Comparison of ENCODE assay signal across 1 cellular context in genomic region chr1:12525311-12526181, GRCh38.
TF ChIP-seq lines count a peak whose summit lies in the region.

No MANE protein-coding gene starts in this region.

TF ChIP-seq in HepG2, 621 proteins besides CTCF, POLR2A, EP300 and RAD21 (continued from another document and continues in another):
- TF ChIP-seq, protein P1, sequence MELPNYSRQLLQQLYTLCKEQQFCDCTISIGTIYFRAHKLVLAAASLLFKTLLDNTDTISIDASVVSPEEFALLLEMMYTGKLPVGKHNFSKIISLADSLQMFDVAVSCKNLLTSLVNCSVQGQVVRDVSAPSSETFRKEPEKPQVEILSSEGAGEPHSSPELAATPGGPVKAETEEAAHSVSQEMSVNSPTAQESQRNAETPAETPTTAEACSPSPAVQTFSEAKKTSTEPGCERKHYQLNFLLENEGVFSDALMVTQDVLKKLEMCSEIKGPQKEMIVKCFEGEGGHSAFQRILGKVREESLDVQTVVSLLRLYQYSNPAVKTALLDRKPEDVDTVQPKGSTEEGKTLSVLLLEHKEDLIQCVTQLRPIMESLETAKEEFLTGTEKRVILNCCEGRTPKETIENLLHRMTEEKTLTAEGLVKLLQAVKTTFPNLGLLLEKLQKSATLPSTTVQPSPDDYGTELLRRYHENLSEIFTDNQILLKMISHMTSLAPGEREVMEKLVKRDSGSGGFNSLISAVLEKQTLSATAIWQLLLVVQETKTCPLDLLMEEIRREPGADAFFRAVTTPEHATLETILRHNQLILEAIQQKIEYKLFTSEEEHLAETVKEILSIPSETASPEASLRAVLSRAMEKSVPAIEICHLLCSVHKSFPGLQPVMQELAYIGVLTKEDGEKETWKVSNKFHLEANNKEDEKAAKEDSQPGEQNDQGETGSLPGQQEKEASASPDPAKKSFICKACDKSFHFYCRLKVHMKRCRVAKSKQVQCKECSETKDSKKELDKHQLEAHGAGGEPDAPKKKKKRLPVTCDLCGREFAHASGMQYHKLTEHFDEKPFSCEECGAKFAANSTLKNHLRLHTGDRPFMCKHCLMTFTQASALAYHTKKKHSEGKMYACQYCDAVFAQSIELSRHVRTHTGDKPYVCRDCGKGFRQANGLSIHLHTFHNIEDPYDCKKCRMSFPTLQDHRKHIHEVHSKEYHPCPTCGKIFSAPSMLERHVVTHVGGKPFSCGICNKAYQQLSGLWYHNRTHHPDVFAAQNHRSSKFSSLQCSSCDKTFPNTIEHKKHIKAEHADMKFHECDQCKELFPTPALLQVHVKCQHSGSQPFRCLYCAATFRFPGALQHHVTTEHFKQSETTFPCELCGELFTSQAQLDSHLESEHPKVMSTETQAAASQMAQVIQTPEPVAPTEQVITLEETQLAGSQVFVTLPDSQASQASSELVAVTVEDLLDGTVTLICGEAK (IDR thresholded peaks at IDR 0.05) = no peak
- TF ChIP-seq, protein P1 (CRISPR knock-in tag; IDR thresholded peaks at IDR 0.05) = no peak; the same call in 1 of the 2 replicates
- TF ChIP-seq ZNF691 (CRISPR knock-in tag; IDR thresholded peaks at IDR 0.05; ENCODE audit: borderline replicate concordance, low read depth) (no peak), ZNF136 (CRISPR knock-in tag; IDR thresholded peaks at IDR 0.05; ENCODE audit: low read depth) (no peak), NFIC (IDR thresholded peaks at IDR 0.05; ENCODE audit: low read length) (peak; percentile 92), HES4 (CRISPR knock-in tag; IDR thresholded peaks at IDR 0.05; ENCODE audit: borderline replicate concordance) (no peak), ATRX (CRISPR knock-in tag; IDR thresholded peaks at IDR 0.05; ENCODE audit: borderline replicate concordance) (no peak), PCBP1 (IDR thresholded peaks at IDR 0.05; ENCODE audit: borderline replicate concordance, low read depth, low read length) (no peak), ZBTB7B (CRISPR knock-in tag; IDR thresholded peaks at IDR 0.05) (peak; percentile 94), BRD4 (CRISPR knock-in tag; IDR thresholded peaks at IDR 0.05) (peak; percentile 37; the same call in 1 of the 2 replicates), AHR (CRISPR knock-in tag; IDR thresholded peaks at IDR 0.05) (no peak), ASH2L (IDR thresholded peaks at IDR 0.05; ENCODE audit: insufficient read length, low read depth, low read length) (peak; percentile 98), ARNT (IDR thresholded peaks at IDR 0.05) (no peak), MED13 (CRISPR knock-in tag; IDR thresholded peaks at IDR 0.05) (no peak), HINFP (CRISPR knock-in tag; IDR thresholded peaks at IDR 0.05; ENCODE audit: low read depth) (no peak; the same call in 1 of the 2 replicates), ZNF460 (CRISPR knock-in tag; IDR thresholded peaks at IDR 0.05; ENCODE audit: borderline replicate concordance) (no peak; the same call in 1 of the 2 replicates), SIX4 (CRISPR knock-in tag; IDR thresholded peaks at IDR 0.05) (0 out of 2 replicates have a peak, but pooled peaks have one; percentile 50), YEATS4 (CRISPR knock-in tag; IDR thresholded peaks at IDR 0.05; ENCODE audit: borderline replicate concordance) (peak; percentile 57; the same call in 1 of the 2 replicates), JUNB (CRISPR knock-in tag; IDR thresholded peaks at IDR 0.05; ENCODE audit: borderline replicate concordance) (peak; percentile 57; the same call in 1 of the 2 replicates), TP53 (CRISPR knock-in tag; conservative IDR thresholded peaks at IDR 0.05) (no peak), PHF5A (CRISPR knock-in tag; IDR thresholded peaks at IDR 0.05; ENCODE audit: low read depth, unreplicated experiment) (no peak), ARNT2 (CRISPR knock-in tag; IDR thresholded peaks at IDR 0.05; ENCODE audit: low read depth) (no peak), TCF12 (IDR thresholded peaks at IDR 0.05) (no peak), TCF12 (CRISPR knock-in tag; IDR thresholded peaks at IDR 0.05) (peak; percentile 91; the same call in 1 of the 2 replicates), ZFP91 (CRISPR knock-in tag; IDR thresholded peaks at IDR 0.05; ENCODE audit: borderline replicate concordance) (peak; percentile 94), ZNF235 (CRISPR knock-in tag; IDR thresholded peaks at IDR 0.05; ENCODE audit: borderline replicate concordance) (no peak), YEATS2 (CRISPR knock-in tag; IDR thresholded peaks at IDR 0.05; ENCODE audit: borderline replicate concordance) (0 out of 2 replicates have a peak, but pooled peaks have one; percentile 33), MBNL3 (CRISPR knock-in tag; conservative IDR thresholded peaks at IDR 0.05) (no peak), ZFP90 (CRISPR knock-in tag; IDR thresholded peaks at IDR 0.05; ENCODE audit: borderline replicate concordance) (no peak), ZFP37 (CRISPR knock-in tag; IDR thresholded peaks at IDR 0.05; ENCODE audit: borderline replicate concordance) (no peak), HMGA1 (CRISPR knock-in tag; conservative IDR thresholded peaks at IDR 0.05) (no peak), SMYD3 (CRISPR knock-in tag; IDR thresholded peaks at IDR 0.05) (no peak), ZNF20 (CRISPR knock-in tag; IDR thresholded peaks at IDR 0.05) (no peak), ZFY (CRISPR knock-in tag; IDR thresholded peaks at IDR 0.05) (peak; percentile 75)
- TF ChIP-seq, protein P2, sequence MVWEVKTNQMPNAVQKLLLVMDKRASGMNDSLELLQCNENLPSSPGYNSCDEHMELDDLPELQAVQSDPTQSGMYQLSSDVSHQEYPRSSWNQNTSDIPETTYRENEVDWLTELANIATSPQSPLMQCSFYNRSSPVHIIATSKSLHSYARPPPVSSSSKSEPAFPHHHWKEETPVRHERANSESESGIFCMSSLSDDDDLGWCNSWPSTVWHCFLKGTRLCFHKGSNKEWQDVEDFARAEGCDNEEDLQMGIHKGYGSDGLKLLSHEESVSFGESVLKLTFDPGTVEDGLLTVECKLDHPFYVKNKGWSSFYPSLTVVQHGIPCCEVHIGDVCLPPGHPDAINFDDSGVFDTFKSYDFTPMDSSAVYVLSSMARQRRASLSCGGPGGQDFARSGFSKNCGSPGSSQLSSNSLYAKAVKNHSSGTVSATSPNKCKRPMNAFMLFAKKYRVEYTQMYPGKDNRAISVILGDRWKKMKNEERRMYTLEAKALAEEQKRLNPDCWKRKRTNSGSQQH (CRISPR knock-in tag; IDR thresholded peaks at IDR 0.05; ENCODE audit: low read depth) = no peak
- TF ChIP-seq, protein P3, sequence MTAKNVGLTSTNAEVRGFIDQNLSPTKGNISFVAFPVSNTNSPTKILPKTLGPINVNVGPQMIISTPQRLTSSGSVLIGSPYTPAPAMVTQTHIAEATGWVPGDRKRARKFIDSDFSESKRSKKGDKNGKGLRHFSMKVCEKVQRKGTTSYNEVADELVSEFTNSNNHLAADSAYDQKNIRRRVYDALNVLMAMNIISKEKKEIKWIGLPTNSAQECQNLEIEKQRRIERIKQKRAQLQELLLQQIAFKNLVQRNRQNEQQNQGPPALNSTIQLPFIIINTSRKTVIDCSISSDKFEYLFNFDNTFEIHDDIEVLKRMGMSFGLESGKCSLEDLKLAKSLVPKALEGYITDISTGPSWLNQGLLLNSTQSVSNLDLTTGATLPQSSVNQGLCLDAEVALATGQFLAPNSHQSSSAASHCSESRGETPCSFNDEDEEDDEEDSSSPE (CRISPR knock-in tag; IDR thresholded peaks at IDR 0.05) = peak; percentile 51; the same call in 1 of the 2 replicates
- TF ChIP-seq, protein P4, sequence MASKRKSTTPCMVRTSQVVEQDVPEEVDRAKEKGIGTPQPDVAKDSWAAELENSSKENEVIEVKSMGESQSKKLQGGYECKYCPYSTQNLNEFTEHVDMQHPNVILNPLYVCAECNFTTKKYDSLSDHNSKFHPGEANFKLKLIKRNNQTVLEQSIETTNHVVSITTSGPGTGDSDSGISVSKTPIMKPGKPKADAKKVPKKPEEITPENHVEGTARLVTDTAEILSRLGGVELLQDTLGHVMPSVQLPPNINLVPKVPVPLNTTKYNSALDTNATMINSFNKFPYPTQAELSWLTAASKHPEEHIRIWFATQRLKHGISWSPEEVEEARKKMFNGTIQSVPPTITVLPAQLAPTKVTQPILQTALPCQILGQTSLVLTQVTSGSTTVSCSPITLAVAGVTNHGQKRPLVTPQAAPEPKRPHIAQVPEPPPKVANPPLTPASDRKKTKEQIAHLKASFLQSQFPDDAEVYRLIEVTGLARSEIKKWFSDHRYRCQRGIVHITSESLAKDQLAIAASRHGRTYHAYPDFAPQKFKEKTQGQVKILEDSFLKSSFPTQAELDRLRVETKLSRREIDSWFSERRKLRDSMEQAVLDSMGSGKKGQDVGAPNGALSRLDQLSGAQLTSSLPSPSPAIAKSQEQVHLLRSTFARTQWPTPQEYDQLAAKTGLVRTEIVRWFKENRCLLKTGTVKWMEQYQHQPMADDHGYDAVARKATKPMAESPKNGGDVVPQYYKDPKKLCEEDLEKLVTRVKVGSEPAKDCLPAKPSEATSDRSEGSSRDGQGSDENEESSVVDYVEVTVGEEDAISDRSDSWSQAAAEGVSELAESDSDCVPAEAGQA (IDR thresholded peaks at IDR 0.05; ENCODE audit: low read depth) = no peak
- TF ChIP-seq, protein P4 (CRISPR knock-in tag; IDR thresholded peaks at IDR 0.05; ENCODE audit: borderline replicate concordance) = no peak
- TF ChIP-seq, protein P5, sequence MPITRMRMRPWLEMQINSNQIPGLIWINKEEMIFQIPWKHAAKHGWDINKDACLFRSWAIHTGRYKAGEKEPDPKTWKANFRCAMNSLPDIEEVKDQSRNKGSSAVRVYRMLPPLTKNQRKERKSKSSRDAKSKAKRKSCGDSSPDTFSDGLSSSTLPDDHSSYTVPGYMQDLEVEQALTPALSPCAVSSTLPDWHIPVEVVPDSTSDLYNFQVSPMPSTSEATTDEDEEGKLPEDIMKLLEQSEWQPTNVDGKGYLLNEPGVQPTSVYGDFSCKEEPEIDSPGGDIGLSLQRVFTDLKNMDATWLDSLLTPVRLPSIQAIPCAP (CRISPR knock-in tag; IDR thresholded peaks at IDR 0.05; ENCODE audit: low read depth) = no peak
